8 cellular contexts compared by ENCODE assay signal in genomic region chr13:97369269-97369893, GRCh38.
DNase-seq lines count a peak whose midpoint lies in the region; ATAC-seq and TF ChIP-seq lines count a peak whose summit lies in the region.

No MANE protein-coding gene starts in this region.

- peaks cover 0 to 23% (median 2%) of the 10 kb centered on the region in 4 donors for H3K4me1 ChIP-seq in tibial artery

- H3K27ac ChIP-seq in tibial artery, result peak overlapping the region in 1 of 2 donors; percentile 51

- ATAC-seq in activated T-cell treated with anti-CD3 and anti-CD28 coated beads, Interleukin-2, amount 50 U/mL, for 72 hours (replicated peaks in 1 of 2), result peak in 1 of 2 donors; percentile 30
- ATAC-seq in HG02852 (IDR thresholded peaks at IDR 0.05; ENCODE audit: unreplicated experiment), result peak; percentile 75
- ATAC-seq in T-helper 17 cell, result peak; percentile 62

- H3K36me3 ChIP-seq in tibial artery, result peaks cover 24 to 44% (median 36%) of the 10 kb centered on the region in 3 donors

- TF ChIP-seq CTCF in tibial artery (IDR thresholded peaks at IDR 0.05), result no peak

- peak overlapping the region; percentile 23 to 92 for H3K4me3 Mint-ChIP-seq in activated T-cell treated with anti-CD3 and anti-CD28 coated beads, Interleukin-2, amount 50 U/mL, for 72 hours
- peak overlapping the region; percentile 89 for H3K4me3 Mint-ChIP-seq in T-helper 17 cell

- no peaks in the 10 kb centered on the region for H3K27me3 ChIP-seq in tibial artery

- no peaks in the 10 kb centered on the region for H3K27me3 Mint-ChIP-seq in activated T-cell treated with anti-CD3 and anti-CD28 coated beads, Interleukin-2, amount 50 U/mL, for 72 hours (ENCODE audit: low read depth)
- H3K27me3 Mint-ChIP-seq in T-helper 17 cell, result no peaks in the 10 kb centered on the region

- no peaks in the 10 kb centered on the region for H3K36me3 Mint-ChIP-seq in activated T-cell treated with anti-CD3 and anti-CD28 coated beads, Interleukin-2, amount 50 U/mL, for 72 hours (ENCODE audit: insufficient read depth in 2 of 2)
- peaks cover 12% of the 10 kb centered on the region for H3K36me3 Mint-ChIP-seq in T-helper 17 cell (ENCODE audit: low read depth)

- H3K4me1 Mint-ChIP-seq in activated T-cell treated with anti-CD3 and anti-CD28 coated beads, Interleukin-2, amount 50 U/mL, for 72 hours (ENCODE audit: low read depth), result peaks cover 13% of the 10 kb centered on the region
- H3K4me1 Mint-ChIP-seq in T-helper 17 cell, result peaks cover 18% of the 10 kb centered on the region

- H3K9me3 Mint-ChIP-seq in activated T-cell treated with anti-CD3 and anti-CD28 coated beads, Interleukin-2, amount 50 U/mL, for 72 hours, result no peaks in the 10 kb centered on the region

- DNase-seq in activated T-cell treated with anti-CD3 and anti-CD28 coated beads, Interleukin-2, amount 50 U/mL, for 72 hours, result no peak
- DNase-seq in activated T-cell treated with anti-CD3 and anti-CD28 coated beads for 4 hours, result no peak
- no peak for DNase-seq in T-helper 17 cell
- peak; percentile 35 for DNase-seq in inferior parietal cortex (ENCODE audit: extremely low spot score)
- no peak for DNase-seq in tibial artery
- DNase-seq in NCI-H128 (lab: John Stamatoyannopoulos, UW; ENCODE audit: unreplicated experiment), result no peak
- no peak for DNase-seq in NCI-H1048 (lab: John Stamatoyannopoulos, UW)

- no peaks in the 10 kb centered on the region for H3K9me3 ChIP-seq in T-helper 17 cell (ENCODE audit: control insufficient read depth, low read length, poor library complexity, severe bottlenecking)
- no peaks in the 10 kb centered on the region for H3K9me3 ChIP-seq in tibial artery

- intact Hi-C loops in tibial artery (cut with DNase I; ENCODE audit: low total_unique reads), result loop anchor here (10.0 kb wide), 1 partner anchor 345 kb away; no protein-coding TSS in a partner anchor

- peak overlapping the region; percentile 52 for H3K27ac Mint-ChIP-seq in activated T-cell treated with anti-CD3 and anti-CD28 coated beads, Interleukin-2, amount 50 U/mL, for 72 hours
- H3K27ac Mint-ChIP-seq in T-helper 17 cell, result peak overlapping the region; percentile 94

- peak overlapping the region; percentile 33 to 36 for H3K4me3 ChIP-seq in tibial artery
